8 cellular contexts compared by ENCODE assay signal in the genomic region with DNA sequence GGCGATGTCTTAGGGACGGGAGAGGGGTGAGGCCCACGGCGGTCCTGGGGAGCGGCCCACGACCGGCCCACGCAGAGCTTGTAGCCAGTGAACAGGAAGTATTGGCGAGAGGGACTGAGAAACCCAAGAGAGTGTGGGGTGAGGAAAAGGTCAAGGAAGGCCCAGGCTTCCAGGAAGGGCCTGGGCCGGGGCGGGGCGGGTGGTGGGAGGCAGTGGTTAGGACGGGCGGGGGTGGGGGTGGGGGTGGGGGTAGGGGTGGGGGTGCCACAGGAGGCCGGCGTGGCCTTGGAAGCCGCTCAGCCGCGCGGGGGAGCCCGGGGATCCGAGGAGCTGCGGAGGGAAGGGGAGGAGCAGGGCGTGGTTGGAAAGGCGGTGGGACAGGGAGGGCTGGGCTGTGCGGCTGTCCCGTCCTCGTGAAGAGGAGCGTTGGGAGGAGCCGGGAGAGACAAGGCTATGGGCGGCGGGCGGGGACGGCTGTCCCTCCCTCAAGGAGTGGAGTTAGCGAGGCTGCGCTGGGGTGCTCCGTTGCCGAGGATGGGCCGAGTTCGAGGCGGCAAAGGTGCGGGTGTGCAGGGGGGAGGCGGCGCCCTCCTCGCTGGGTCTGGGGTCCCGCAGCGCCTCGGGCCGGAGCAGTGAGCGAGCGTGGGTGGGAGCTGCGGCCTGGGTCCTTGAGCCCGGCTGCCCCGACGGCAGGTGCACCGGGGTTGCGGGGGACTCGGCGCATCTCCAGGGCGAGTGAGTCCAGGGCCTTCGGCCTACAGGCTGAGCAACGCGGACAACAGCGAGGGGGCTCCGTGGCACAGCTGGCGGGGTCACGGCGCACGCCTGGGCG.
DNase-seq lines count a peak whose midpoint lies in the region; ATAC-seq, FAIRE-seq and TF ChIP-seq lines count a peak whose summit lies in the region.

No MANE protein-coding gene starts in this region.

- H2BK12ac ChIP-seq in H1 (ENCODE audit: low read depth, low read length) = peak overlapping the region; percentile 68; the same call in 1 of the 2 replicates

- no peak overlapping the region for H3K14ac ChIP-seq in H1 (ENCODE audit: insufficient read length)

- H3K9me3 ChIP-seq in H1 (ENCODE audit: insufficient read depth in 2 of 2, low read depth in 1 of 2, low read length in 1 of 2) = no peaks in the 10 kb centered on the region
- H3K9me3 ChIP-seq in mucosa of rectum (ENCODE audit: control insufficient read depth in 2 of 2, low read length in 2 of 2) = no peaks in the 10 kb centered on the region
- H3K9me3 ChIP-seq in aorta (ENCODE audit: control insufficient read depth, low read length) = peaks cover 1% of the 10 kb centered on the region

- no peak overlapping the region for H3K23ac ChIP-seq in H1 (ENCODE audit: insufficient read length)

- no peak overlapping the region for H2BK120ac ChIP-seq in H1 (replicated peaks; ENCODE audit: low read depth, low read length)

- FAIRE-seq in H1 (lab: Jason Lieb, UNC) = no peak

- H3K4me2 ChIP-seq in H1 (ENCODE audit: insufficient read depth in 1 of 2, low read depth in 2 of 2, low read length in 2 of 2) = peak overlapping the region; percentile 60 to 81

- no peak overlapping the region for H3K4ac ChIP-seq in H1 (replicated peaks; ENCODE audit: insufficient read length, low read depth, low read length)

- no peak; a peak in 1 of 4 replicates for TF ChIP-seq CTCF in H1 (IDR thresholded peaks at IDR 0.05; ENCODE audit: control extremely low read depth in 1 of 3, insufficient read depth in 1 of 3, low read depth in 1 of 3, low read length in 3 of 3)

- H4K5ac ChIP-seq in H1 (ENCODE audit: insufficient read length, low read depth, low read length) = no peak overlapping the region

- H3K9ac ChIP-seq in H1 (replicated peaks in 1 of 4; ENCODE audit: extremely low read depth in 1 of 4, low read depth in 3 of 4, low read length in 3 of 4) = no peak overlapping the region; a peak in 2 of 7 replicates
- H3K9ac ChIP-seq in mucosa of rectum (ENCODE audit: low read depth in 1 of 2, low read length in 2 of 2) = peak overlapping the region in 1 of 2 donors; percentile 48

- peak overlapping the region; percentile 57; the same call in 1 of the 2 replicates for H2AFZ ChIP-seq in H1 (ENCODE audit: low read length)

- no peak overlapping the region for H2BK5ac ChIP-seq in H1 (ENCODE audit: low read depth, low read length)

- H3K36me3 ChIP-seq in H1 (ENCODE audit: control insufficient read depth in 2 of 4, insufficient read depth in 4 of 4, low read length in 3 of 4) (no peaks in the 10 kb centered on the region), mucosa of rectum (ENCODE audit: control insufficient read depth in 2 of 2, insufficient read depth in 2 of 2, low read length in 2 of 2) (no peaks in the 10 kb centered on the region), aorta (ENCODE audit: control insufficient read depth in 1 of 2, insufficient read depth in 2 of 2, low read length in 1 of 2) (no peaks in the 10 kb centered on the region)

- H4K8ac ChIP-seq in H1 (ENCODE audit: extremely low read depth, insufficient read depth, low read length) = peak overlapping the region; percentile 89; the same call in 1 of the 2 replicates

- peak overlapping the region; percentile 7 for H4K91ac ChIP-seq in H1 (replicated peaks; ENCODE audit: insufficient read length, low read length)

- no peak for TF ChIP-seq RAD21 in H1 (IDR thresholded peaks at IDR 0.05 in 1 of 2, conservative IDR thresholded peaks at IDR 0.05 in 1 of 2; ENCODE audit: low read depth in 2 of 2, low read length in 2 of 2)

- TF ChIP-seq POLR2A in H1 (IDR thresholded peaks at IDR 0.05; ENCODE audit: control extremely low read depth in 1 of 2, low read depth in 2 of 2, low read length in 2 of 2) = peak in 1 of 2 experiments; percentile 18; a peak in 1 of 3 replicates

- CTCF ChIA-PET in H1 (lab: Charles Lee; ENCODE audit: partially characterized antibody) = interaction anchor here (1.3 to 1.5 kb wide), 2 partner anchors 9 to 40 kb away, joined by 3 to 5 read pairs; no protein-coding TSS in a partner anchor

- no peak overlapping the region for H2AK5ac ChIP-seq in H1 (ENCODE audit: low read depth, low read length)

- no peak overlapping the region for H3K56ac ChIP-seq in H1 (replicated peaks; ENCODE audit: insufficient read length, low read depth, low read length)

- H3K27ac ChIP-seq in H1 (ENCODE audit: low read depth, low read length) (no peak overlapping the region), mucosa of rectum (ENCODE audit: low read depth in 2 of 2, low read length in 2 of 2) (peak overlapping the region in 1 of 2 donors; percentile 56), aorta (ENCODE audit: low read depth in 1 of 2, low read length in 2 of 2) (no peak overlapping the region)

- no peak overlapping the region for H2BK20ac ChIP-seq in H1 (ENCODE audit: low read length)

- peak overlapping the region; percentile 40 to 66 (median 47) for H3K4me3 ChIP-seq in H1 (ENCODE audit: extremely low read depth in 1 of 4, insufficient read depth in 2 of 4, low read depth in 3 of 4, low read length in 4 of 4)
- peak overlapping the region; percentile 20 to 54 for H3K4me3 ChIP-seq in mucosa of rectum (ENCODE audit: low read length in 2 of 2)
- no peak overlapping the region for H3K4me3 ChIP-seq in aorta (ENCODE audit: low read length in 2 of 2)

- intact Hi-C loops in aorta (cut with DNase I) = no loop called here

- peak overlapping the region; percentile 48 for H3K18ac ChIP-seq in H1 (ENCODE audit: extremely low read depth, low read length)

- peak; percentile 16 for DNase-seq in stimulated activated CD4-positive, alpha-beta T cell treated with anti-CD3 and anti-CD28 coated beads, Interleukin-15, amount 100 ng/mL, for 24 hours
- no peak for DNase-seq in stimulated activated CD4-positive, alpha-beta T cell treated with anti-CD3 and anti-CD28 coated beads, Interleukin-2, amount 100 ng/mL, for 48 hours
- DNase-seq in H1 (ENCODE audit: low read depth in 1 of 2, low spot score in 2 of 2) (peak; percentile 33 to 80), aorta (peak; percentile 86 to 87), NCI-H69 (lab: John Stamatoyannopoulos, UW) (no peak)
- DNase-seq in stimulated activated CD4-positive, alpha-beta T cell treated with anti-CD3 and anti-CD28 coated beads, Interleukin-4, amount 100 ng/mL, for 24 hours = no peak

- WGBS in H1 (ENCODE audit: extremely low coverage in 1 of 2, insufficient coverage in 1 of 2, insufficient read length in 1 of 2, insufficient replicate concordance in 2 of 2, low coverage in 1 of 2, low lambda C conversion rate in 2 of 2, missing lambda C conversion rate in 1 of 2), 2 experiments = 11% methylated on average over 29 of the region's 70 CpGs; no CpG with 5 or more reads in 1 of the 2 experiments
- 17 to 19% methylated on average over 47 to 70 of the region's 70 CpGs for WGBS in aorta, 2 donors

- H3K4me1 ChIP-seq in H1 (replicated peaks in 1 of 4; ENCODE audit: control insufficient read depth in 3 of 4, insufficient read depth in 4 of 4, low read length in 3 of 4) = peaks cover 0 to 4% (median 1%) of the 10 kb centered on the region in 4 experiments; a peak in 3 of 7 replicates
- H3K4me1 ChIP-seq in mucosa of rectum (ENCODE audit: control insufficient read depth in 2 of 2, insufficient read depth in 2 of 2, low read length in 2 of 2) = no peaks in the 10 kb centered on the region
- no peaks in the 10 kb centered on the region for H3K4me1 ChIP-seq in aorta (ENCODE audit: control insufficient read depth in 1 of 2, insufficient read depth in 2 of 2, low read length in 2 of 2)

- H4K20me1 ChIP-seq in H1 (replicated peaks in 1 of 2; ENCODE audit: control insufficient read depth in 1 of 2, insufficient read depth in 2 of 2, low read length in 2 of 2) = no peaks in the 10 kb centered on the region

- H3K79me2 ChIP-seq in H1 (ENCODE audit: control insufficient read depth in 1 of 2, insufficient read depth in 2 of 2, low read length in 2 of 2) = no peaks in the 10 kb centered on the region

- peak; percentile 82 for ATAC-seq in aorta (ENCODE audit: low FRiP score)
- no peak for ATAC-seq in HG02885 (IDR thresholded peaks at IDR 0.05; ENCODE audit: poor library complexity, unreplicated experiment)

- H3K27me3 ChIP-seq in H1 (replicated peaks in 1 of 4; ENCODE audit: control insufficient read depth in 3 of 4, extremely low read depth in 1 of 4, insufficient read depth in 3 of 4, low read length in 3 of 4) (peaks cover 0 to 13% (median 6%) of the 10 kb centered on the region in 4 experiments; a peak in 5 of 7 replicates), mucosa of rectum (ENCODE audit: control insufficient read depth in 2 of 2, insufficient read depth in 2 of 2, low read length in 2 of 2) (peaks cover 0 to 2% of the 10 kb centered on the region in 2 donors), aorta (ENCODE audit: control insufficient read depth in 1 of 2, insufficient read depth in 2 of 2, low read length in 1 of 2) (no peaks in the 10 kb centered on the region)

- peaks cover 4% of the 10 kb centered on the region; the same call in 1 of the 2 replicates for H3K23me2 ChIP-seq in H1 (ENCODE audit: low read depth, low read length)

- no peak overlapping the region; the same call in 1 of the 2 replicates for H2BK15ac ChIP-seq in H1 (ENCODE audit: low read length)

- TF ChIP-seq EP300 in H1 (IDR thresholded peaks at IDR 0.05; ENCODE audit: borderline replicate concordance in 1 of 2, low read depth in 2 of 2, low read length in 2 of 2) = no peak

- H3K79me1 ChIP-seq in H1 (ENCODE audit: low read depth, low read length) = no peaks in the 10 kb centered on the region

- POLR2A ChIA-PET in H1 (lab: Charles Lee; ENCODE audit: partially characterized antibody) = interaction anchor here (0.6 to 1.2 kb wide), 2 partner anchors 10 to 11 kb away, joined by 3 to 4 read pairs; no protein-coding TSS in a partner anchor

TF ChIP-seq in H1, 55 proteins besides CTCF, POLR2A, EP300 and RAD21 (continues in another document):
- no peak for TF ChIP-seq CREB1 (IDR thresholded peaks at IDR 0.05)
- TF ChIP-seq, protein P1, sequence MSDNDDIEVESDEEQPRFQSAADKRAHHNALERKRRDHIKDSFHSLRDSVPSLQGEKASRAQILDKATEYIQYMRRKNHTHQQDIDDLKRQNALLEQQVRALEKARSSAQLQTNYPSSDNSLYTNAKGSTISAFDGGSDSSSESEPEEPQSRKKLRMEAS (IDR thresholded peaks at IDR 0.05) = no peak
- TF ChIP-seq NANOG (IDR thresholded peaks at IDR 0.05; ENCODE audit: insufficient read depth, low read depth, low read length, poor library complexity, severe bottlenecking) = no peak
- no peak for TF ChIP-seq HDAC2 (IDR thresholded peaks at IDR 0.05; ENCODE audit: borderline replicate concordance in 1 of 2, low read depth in 2 of 2, low read length in 2 of 2)
- TF ChIP-seq SUZ12 (IDR thresholded peaks at IDR 0.05; ENCODE audit: low read length) = no peak
- no peak for TF ChIP-seq RNF2 (IDR thresholded peaks at IDR 0.05; ENCODE audit: borderline replicate concordance, low read depth, low read length, missing control alignments, poor library complexity, severe bottlenecking)
- TF ChIP-seq CTBP2 (IDR thresholded peaks at IDR 0.05; ENCODE audit: borderline replicate concordance, insufficient read depth, insufficient read length, low read length) = no peak
- no peak for TF ChIP-seq CBX8 (IDR thresholded peaks at IDR 0.05; ENCODE audit: borderline replicate concordance, low read depth, low read length)
- no peak for TF ChIP-seq TCF12 (IDR thresholded peaks at IDR 0.05; ENCODE audit: low read depth, low read length)

Comparison
In these comparisons a context has a peak if more than half of its experiments do, and no peak if none do; other contexts are left out.
1. DNase-seq: peak in stimulated activated CD4-positive, alpha-beta T cell treated with anti-CD3 and anti-CD28 coated beads, Interleukin-15, amount 100 ng/mL, for 24 hours (single experiment), H1 (2 of 2) and aorta (2 of 2); none in stimulated activated CD4-positive, alpha-beta T cell treated with anti-CD3 and anti-CD28 coated beads, Interleukin-2, amount 100 ng/mL, for 48 hours (0 of 2), stimulated activated CD4-positive, alpha-beta T cell treated with anti-CD3 and anti-CD28 coated beads, Interleukin-4, amount 100 ng/mL, for 24 hours (single experiment) and NCI-H69 (single experiment).
2. H3K4me3 ChIP-seq: peak in H1 (4 of 4) and mucosa of rectum (2 of 2); none in aorta (0 of 2).